Comparison of ENCODE assay signal across 11 cellular contexts in genomic region chr1:203380395-203381150, GRCh38. TPM values are rescaled to one million over a fixed set of nuclear protein-coding genes. Genes with fewer than 3 reads are reported as not detected.
DNase-seq lines count a peak whose midpoint lies in the region; ATAC-seq and TF ChIP-seq lines count a peak whose summit lies in the region.
"Had no signal": no experiment of that assay in that cellular context is flagged by ENCODE, and none has a peak within 500 bp of the region (broad histone marks: within the 10 kb centered on the region; RNA-seq: fewer than 3 reads in every experiment).

No MANE protein-coding gene starts in this region.

- H3K27ac ChIP-seq in thoracic aorta = peak overlapping the region; percentile 61 to 78
- H3K27ac ChIP-seq: GM23248 had no signal

- no peak for TF ChIP-seq CTCF in thoracic aorta (IDR thresholded peaks at IDR 0.05)
- TF ChIP-seq CTCF in progenitor cell of endocrine pancreas (IDR thresholded peaks at IDR 0.05; ENCODE audit: unreplicated experiment) = no peak

- no peak overlapping the region for H3K4me3 Mint-ChIP-seq in progenitor cell of endocrine pancreas (ENCODE audit: low read depth)

- peak; percentile 5 for DNase-seq in dermis blood vessel endothelial cell
- DNase-seq in thoracic aorta (ENCODE audit: low spot score) = no peak
- DNase-seq in kidney tubule cell (ENCODE audit: low spot score) = no peak
- DNase-seq in progenitor cell of endocrine pancreas (ENCODE audit: low spot score, unreplicated experiment) = no peak
- DNase-seq: activated effector memory CD4-positive, alpha-beta T cell treated with Interleukin-2 at 50 U/mL for 16 hours; GM23248 had no signal

- peaks cover 11% of the 10 kb centered on the region for H3K27me3 Mint-ChIP-seq in progenitor cell of endocrine pancreas

- H3K27me3 ChIP-seq in thoracic aorta (replicated peaks; ENCODE audit: insufficient read depth) = no peaks in the 10 kb centered on the region

- no peaks in the 10 kb centered on the region for H3K36me3 ChIP-seq in thoracic aorta

- H3K9me3 Mint-ChIP-seq in progenitor cell of endocrine pancreas (ENCODE audit: low read depth) = peaks cover 4% of the 10 kb centered on the region

- peak; percentile 34 for ATAC-seq in GM19043 (IDR thresholded peaks at IDR 0.05; ENCODE audit: low read depth, unreplicated experiment)
- peak; percentile 41 for ATAC-seq in HG02885 (IDR thresholded peaks at IDR 0.05; ENCODE audit: poor library complexity, unreplicated experiment)
- ATAC-seq in thoracic aorta (ENCODE audit: insufficient number of reproducible peaks, low FRiP score, low read depth) = no peak
- ATAC-seq in HG03039 (IDR thresholded peaks at IDR 0.05; ENCODE audit: unreplicated experiment) = no peak
- ATAC-seq: Right ventricle myocardium inferior had no signal

- no peaks in the 10 kb centered on the region for H3K9me3 ChIP-seq in thoracic aorta

- H3K36me3 Mint-ChIP-seq in progenitor cell of endocrine pancreas (ENCODE audit: insufficient read depth) = no peaks in the 10 kb centered on the region

- no peak overlapping the region for H3K4me3 ChIP-seq in thoracic aorta
- H3K4me3 ChIP-seq: GM23248, skin epidermis had no signal

- no peak overlapping the region for H3K27ac Mint-ChIP-seq in progenitor cell of endocrine pancreas

- H3K4me1 ChIP-seq in thoracic aorta (ENCODE audit: control insufficient read depth in 1 of 2, low read depth in 2 of 2) = peaks cover 20 to 38% of the 10 kb centered on the region in 2 donors

- H3K4me1 Mint-ChIP-seq in progenitor cell of endocrine pancreas (ENCODE audit: low read depth) = peaks cover 14% of the 10 kb centered on the region

RNA-seq across cellular contexts. Expression of gene FMOD, which starts 29.7 kb away (rescaled TPM):
- total RNA-seq in dermis blood vessel endothelial cell (11.4 and 21.2 TPM in 2 replicates), thoracic aorta (100 to 1,000 TPM; 190 to 438 TPM), progenitor cell of endocrine pancreas (2.5 and 3.1 TPM in 2 replicates)

Comparison
In these comparisons a context has a peak if more than half of its experiments do, and no peak if none do; other contexts are left out.
1. ATAC-seq: peak in GM19043 (single experiment) and HG02885 (single experiment); none in thoracic aorta (single experiment) and HG03039 (single experiment).